ENCODE assay signal across 9 cellular contexts in the genomic region with DNA sequence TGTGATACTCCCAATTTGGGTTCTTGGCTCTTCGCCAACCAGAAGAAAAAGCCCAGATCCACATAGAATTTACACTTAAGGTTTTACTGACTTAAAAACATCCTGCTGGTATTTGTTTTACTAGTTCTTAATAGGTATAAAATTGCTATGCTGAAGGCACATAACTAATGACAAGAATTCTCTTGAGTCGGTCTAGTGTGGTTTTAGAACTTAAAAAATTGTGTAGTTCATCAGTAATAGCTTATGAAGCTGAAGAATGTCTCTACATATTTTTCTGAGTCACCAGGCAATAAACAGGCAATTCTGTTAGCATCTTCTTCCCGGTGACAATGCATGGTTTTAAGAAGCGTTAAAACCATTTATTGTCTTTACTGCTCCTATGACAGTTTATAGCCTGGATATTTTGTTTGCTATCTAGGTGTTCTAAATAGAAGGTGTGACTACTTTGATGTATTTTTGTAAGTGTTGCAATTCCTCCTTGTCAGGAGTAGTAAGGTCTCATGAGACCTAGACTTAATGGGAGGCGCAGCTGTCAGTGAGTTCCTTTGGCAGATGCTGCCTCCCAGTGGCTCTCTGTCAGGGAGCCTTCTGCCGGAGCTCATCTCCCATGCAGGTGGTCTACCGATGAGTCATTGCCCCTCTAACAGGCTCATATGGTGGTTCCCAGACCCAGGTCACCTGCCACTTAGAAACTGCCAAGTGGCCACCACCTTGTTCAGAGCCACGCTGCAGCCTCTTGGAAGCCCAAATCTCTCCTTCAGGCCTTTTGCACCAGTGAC.
A peak's percentile ranks its signal among the peaks of the same experiment; 100 is the strongest.
DNase-seq lines count a peak whose midpoint lies in the region; ATAC-seq, FAIRE-seq and TF ChIP-seq lines count a peak whose summit lies in the region.
"Had no signal": no experiment of that assay in that cellular context is flagged by ENCODE, and none has a peak within 500 bp of the region (broad histone marks: within the 10 kb centered on the region; RNA-seq: fewer than 3 reads in every experiment).

No MANE protein-coding gene starts in this region.

- peaks cover 3% of the 10 kb centered on the region for H3K36me3 Mint-ChIP-seq in activated T-helper 1 cell treated with anti-CD3 and anti-CD28 coated beads, Interleukin-12 subunit alpha, Interleukin-12 subunit beta, Interleukin-2, Interleukin-4 antibody, amounts not matched to agents 30 ng/mL and 10 ng/mL and 1 ng/mL, durations not matched to agents 14 hours and 24 hours and 36 hours (ENCODE audit: low read depth)

- H3K36me3 ChIP-seq in adipocyte (ENCODE audit: control insufficient read depth, insufficient read depth, low read length, severe bottlenecking), result no peaks in the 10 kb centered on the region
- no peaks in the 10 kb centered on the region for H3K36me3 ChIP-seq in left lung

- no peak for TF ChIP-seq CTCF in left lung (IDR thresholded peaks at IDR 0.05)

- H3K27ac Mint-ChIP-seq in activated T-helper 1 cell treated with anti-CD3 and anti-CD28 coated beads, Interleukin-12 subunit alpha, Interleukin-12 subunit beta, Interleukin-2, Interleukin-4 antibody, amounts not matched to agents 30 ng/mL and 10 ng/mL and 1 ng/mL, durations not matched to agents 14 hours and 24 hours and 36 hours, result no peak overlapping the region

- ATAC-seq in left lung, result peak; percentile 55
- ATAC-seq in HG03342 (IDR thresholded peaks at IDR 0.05; ENCODE audit: unreplicated experiment), result no peak

- H3K27me3 ChIP-seq in adipocyte (replicated peaks; ENCODE audit: control insufficient read depth, insufficient read depth, low read length), result peaks cover 4% of the 10 kb centered on the region
- H3K27me3 ChIP-seq in left lung, result no peaks in the 10 kb centered on the region

- FAIRE-seq in frontal cortex (lab: Jason Lieb, UNC), result no peak

- no peak overlapping the region for H3K27ac ChIP-seq in left lung

- H3K27me3 Mint-ChIP-seq in activated T-helper 1 cell treated with anti-CD3 and anti-CD28 coated beads, Interleukin-12 subunit alpha, Interleukin-12 subunit beta, Interleukin-2, Interleukin-4 antibody, amounts not matched to agents 30 ng/mL and 10 ng/mL and 1 ng/mL, durations not matched to agents 14 hours and 24 hours and 36 hours (ENCODE audit: insufficient read depth), result peaks cover 6% of the 10 kb centered on the region

- H3K4me3 Mint-ChIP-seq in activated T-helper 1 cell treated with anti-CD3 and anti-CD28 coated beads, Interleukin-12 subunit alpha, Interleukin-12 subunit beta, Interleukin-2, Interleukin-4 antibody, amounts not matched to agents 30 ng/mL and 10 ng/mL and 1 ng/mL, durations not matched to agents 14 hours and 24 hours and 36 hours, result no peak overlapping the region
- H3K4me3 Mint-ChIP-seq: central memory CD8-positive, alpha-beta T cell had no signal

- DNase-seq in DMS 273 (lab: John Stamatoyannopoulos, UW; ENCODE audit: unreplicated experiment) (peak; percentile 88), HuH-7 (ENCODE audit: low spot score) (peak; percentile 10), adipocyte (ENCODE audit: low read depth) (peak; percentile 2), left lung (no peak), posterior vena cava (ENCODE audit: low spot score) (no peak), frontal cortex (ENCODE audit: low spot score in 2 of 2) (no peak)
- DNase-seq in activated T-helper 1 cell treated with anti-CD3 and anti-CD28 coated beads, Interleukin-12 subunit alpha, Interleukin-12 subunit beta, Interleukin-2, Interleukin-4 antibody, amounts not matched to agents 30 ng/mL and 10 ng/mL and 1 ng/mL, durations not matched to agents 14 hours and 24 hours and 36 hours (ENCODE audit: low spot score), result no peak

- no peaks in the 10 kb centered on the region for H3K9me3 Mint-ChIP-seq in activated T-helper 1 cell treated with anti-CD3 and anti-CD28 coated beads, Interleukin-12 subunit alpha, Interleukin-12 subunit beta, Interleukin-2, Interleukin-4 antibody, amounts not matched to agents 30 ng/mL and 10 ng/mL and 1 ng/mL, durations not matched to agents 14 hours and 24 hours and 36 hours
- H3K9me3 Mint-ChIP-seq: central memory CD8-positive, alpha-beta T cell had no signal

- H3K9ac ChIP-seq in adipocyte (ENCODE audit: low read length), result no peak overlapping the region

- no peaks in the 10 kb centered on the region for H3K9me3 ChIP-seq in adipocyte (ENCODE audit: control insufficient read depth, low read length)
- no peaks in the 10 kb centered on the region for H3K9me3 ChIP-seq in left lung

- no peak overlapping the region for H3K4me3 ChIP-seq in adipocyte (ENCODE audit: low read length)
- H3K4me3 ChIP-seq in left lung, result no peak overlapping the region

- intact Hi-C loops in left lung (cut with DNase I), result no loop called here
- intact Hi-C loops in activated T-helper 1 cell treated with anti-CD3 and anti-CD28 coated beads, Interleukin-12 subunit alpha, Interleukin-12 subunit beta, Interleukin-2, Interleukin-4 antibody, amounts not matched to agents 30 ng/mL and 10 ng/mL and 1 ng/mL, durations not matched to agents 14 hours and 24 hours and 36 hours (cut with micrococcal nuclease), result no loop called here
- intact Hi-C loops in posterior vena cava (cut with DNase I), result no loop called here

- no peaks in the 10 kb centered on the region for H3K4me1 Mint-ChIP-seq in activated T-helper 1 cell treated with anti-CD3 and anti-CD28 coated beads, Interleukin-12 subunit alpha, Interleukin-12 subunit beta, Interleukin-2, Interleukin-4 antibody, amounts not matched to agents 30 ng/mL and 10 ng/mL and 1 ng/mL, durations not matched to agents 14 hours and 24 hours and 36 hours (ENCODE audit: low read depth)
- H3K4me1 Mint-ChIP-seq: central memory CD8-positive, alpha-beta T cell had no signal

- H3K4me1 ChIP-seq in adipocyte (ENCODE audit: control insufficient read depth, insufficient read depth, low read length) (no peaks in the 10 kb centered on the region), left lung (no peaks in the 10 kb centered on the region)

Comparison
In these comparisons a context has a peak if more than half of its experiments do, and no peak if none do; other contexts are left out.
1. DNase-seq: peak in DMS 273 (single experiment), HuH-7 (single experiment) and adipocyte (single experiment); none in left lung (0 of 2), activated T-helper 1 cell treated with anti-CD3 and anti-CD28 coated beads, Interleukin-12 subunit alpha, Interleukin-12 subunit beta, Interleukin-2, Interleukin-4 antibody, amounts not matched to agents 30 ng/mL and 10 ng/mL and 1 ng/mL, durations not matched to agents 14 hours and 24 hours and 36 hours (single experiment), posterior vena cava (single experiment) and frontal cortex (0 of 2).